In genomic region chr22:37660709-37661045, GRCh38 we compare ENCODE assay signal across 9 cellular contexts. TPM values are rescaled to one million over a fixed set of nuclear protein-coding genes. Genes with fewer than 3 reads are reported as not detected.
DNase-seq lines count a peak whose midpoint lies in the region; ATAC-seq and TF ChIP-seq lines count a peak whose summit lies in the region.
"Had no signal": no experiment of that assay in that cellular context is flagged by ENCODE, and none has a peak within 500 bp of the region (broad histone marks: within the 10 kb centered on the region; RNA-seq: fewer than 3 reads in every experiment).

No MANE protein-coding gene starts in this region.

- H2AFZ ChIP-seq in HCT116 (ENCODE audit: low read depth, low read length, poor library complexity, severe bottlenecking), result no peak overlapping the region

- DNase-seq in A673 (ENCODE audit: low spot score) (no peak), HCT116 (ENCODE audit: low read depth, low spot score) (no peak), adrenal gland (no peak), NCI-H1694 (lab: John Stamatoyannopoulos, UW) (no peak), D341Med (ENCODE audit: low spot score) (no peak), SIG-M5 (lab: John Stamatoyannopoulos, UW) (no peak)

- BruUV-seq in A673 (replicated peaks; lab: Mats Ljungman, UMichigan) (no TSS peak), HCT116 (replicated peaks; lab: Mats Ljungman, UMichigan) (no TSS peak)

- POLR2A ChIA-PET in A673 (lab: Charles Lee; ENCODE audit: low non-redundant PET) (no interaction called here), HCT116 (lab: Charles Lee) (interaction anchor here (4.5 kb wide), 1 partner anchor 15 kb away, joined by 23 read pairs; the partner anchor contains the start of gene LGALS1)

- 65 to 76% (median 68%) methylated on average over 2 of the region's 2 CpGs for WGBS in adrenal gland, 4 donors

- H4K20me1 ChIP-seq in HCT116 (ENCODE audit: insufficient read depth), result no peaks in the 10 kb centered on the region

- RAD21 ChIA-PET in HCT116 (lab: Charles Lee; ENCODE audit: low non-redundant PET in 1 of 2, low total read pairs in 2 of 2, uncharacterized antibody in 2 of 2, unreplicated experiment in 2 of 2), result no interaction called here

- no peaks in the 10 kb centered on the region for H3K27me3 ChIP-seq in A673 (replicated peaks; ENCODE audit: insufficient read depth, low read depth, low read length, poor library complexity)
- H3K27me3 ChIP-seq in HCT116 (ENCODE audit: insufficient read depth, low read length), result no peaks in the 10 kb centered on the region
- H3K27me3 ChIP-seq in adrenal gland, result no peaks in the 10 kb centered on the region
- no peaks in the 10 kb centered on the region for H3K27me3 ChIP-seq in muscle layer of duodenum (ENCODE audit: low read depth, low read length)

- TF ChIP-seq POLR2A in HCT116 (IDR thresholded peaks at IDR 0.05; ENCODE audit: borderline replicate concordance, extremely low read depth, insufficient read depth, insufficient read length), result no peak
- TF ChIP-seq POLR2A in adrenal gland (IDR thresholded peaks at IDR 0.05), result no peak

- ATAC-seq in HCT116, result no peak
- no peak for ATAC-seq in GM21528 (IDR thresholded peaks at IDR 0.05; ENCODE audit: low FRiP score, unreplicated experiment)

- peak overlapping the region; percentile 97 for H3K4me2 ChIP-seq in HCT116 (ENCODE audit: low read length)

- no peaks in the 10 kb centered on the region for H3K9me2 ChIP-seq in HCT116 (ENCODE audit: insufficient read depth)

- H3K9me3 ChIP-seq in A673 (ENCODE audit: low read depth, low read length, poor library complexity, severe bottlenecking) (no peaks in the 10 kb centered on the region), HCT116 (ENCODE audit: control insufficient read depth in 1 of 2, insufficient read depth in 1 of 2, low read depth in 1 of 2, low read length in 2 of 2) (no peaks in the 10 kb centered on the region), adrenal gland (replicated peaks in 1 of 3) (no peaks in the 10 kb centered on the region), muscle layer of duodenum (ENCODE audit: control insufficient read depth in 1 of 2, low read length in 2 of 2) (no peaks in the 10 kb centered on the region)

- TF ChIP-seq CTCF in A673 (conservative IDR thresholded peaks at IDR 0.05; ENCODE audit: low read depth, low read length), result no peak
- no peak for TF ChIP-seq CTCF in HCT116 (IDR thresholded peaks at IDR 0.05 in 2 of 3, conservative IDR thresholded peaks at IDR 0.05 in 1 of 3; ENCODE audit: borderline replicate concordance in 1 of 3, insufficient read depth in 1 of 3, low read depth in 2 of 3, low read length in 2 of 3)
- TF ChIP-seq CTCF in adrenal gland (IDR thresholded peaks at IDR 0.05), result no peak

- H3K4me1 ChIP-seq in A673 (ENCODE audit: insufficient read depth, low read length, poor library complexity, severe bottlenecking) (peaks cover 21% of the 10 kb centered on the region), HCT116 (ENCODE audit: control insufficient read depth in 1 of 2, insufficient read depth in 2 of 2, low read length in 2 of 2) (peaks cover 11 to 30% of the 10 kb centered on the region in 2 experiments; a peak in 3 of 4 replicates), adrenal gland (replicated peaks in 1 of 2) (peaks cover 31 to 41% of the 10 kb centered on the region in 2 donors), muscle layer of duodenum (ENCODE audit: control insufficient read depth in 1 of 2, insufficient read depth in 2 of 2, low read length in 2 of 2) (peaks cover 32 to 44% of the 10 kb centered on the region in 2 donors)

- intact Hi-C loops in A673 (cut with micrococcal nuclease; ENCODE audit: unreplicated experiment) (no loop called here), HCT116 (cut with micrococcal nuclease) (no loop called here), adrenal gland (cut with DNase I) (no loop called here)

- no peak overlapping the region for H3K9ac ChIP-seq in HCT116 (ENCODE audit: low read length)

- peaks cover 55% of the 10 kb centered on the region for H3K79me2 ChIP-seq in HCT116 (ENCODE audit: insufficient read depth, low read length)

- peak overlapping the region; percentile 85 for H3K4me3 ChIP-seq in A673 (ENCODE audit: low read depth, low read length, poor library complexity, severe bottlenecking)
- no peak overlapping the region for H3K4me3 ChIP-seq in HCT116 (replicated peaks in 1 of 2; ENCODE audit: low read depth in 1 of 2, low read length in 2 of 2)
- H3K4me3 ChIP-seq in adrenal gland, result no peak overlapping the region
- H3K4me3 ChIP-seq in muscle layer of duodenum (ENCODE audit: low read depth in 1 of 2, low read length in 2 of 2), result peak overlapping the region; percentile 28 to 31
- H3K4me3 ChIP-seq: lung had no signal

- no peak overlapping the region for H3K27ac ChIP-seq in A673 (ENCODE audit: low read depth, low read length, poor library complexity, severe bottlenecking)
- H3K27ac ChIP-seq in HCT116 (ENCODE audit: low read depth, low read length), result no peak overlapping the region; the same call in 1 of the 2 replicates
- H3K27ac ChIP-seq in adrenal gland, result peak overlapping the region in 4 of 5 donors; percentile 45 to 83 (median 76)
- H3K27ac ChIP-seq in muscle layer of duodenum (ENCODE audit: low read length), result peak overlapping the region; percentile 34

- TF ChIP-seq RAD21 in HCT116 (IDR thresholded peaks at IDR 0.05; ENCODE audit: low read depth), result no peak

- H3K36me3 ChIP-seq in A673 (ENCODE audit: insufficient read depth, low read length, poor library complexity, severe bottlenecking) (peaks cover 6% of the 10 kb centered on the region), HCT116 (ENCODE audit: control insufficient read depth in 1 of 2, insufficient read depth in 2 of 2, low read length in 2 of 2) (peaks cover 4 to 15% of the 10 kb centered on the region in 2 experiments; a peak in 1 of 4 replicates), adrenal gland (replicated peaks in 1 of 2) (peaks cover 0 to 4% of the 10 kb centered on the region in 2 donors), muscle layer of duodenum (ENCODE audit: control insufficient read depth in 1 of 2, insufficient read depth in 2 of 2, low read length in 2 of 2) (peaks cover 1 to 2% of the 10 kb centered on the region in 2 donors)

- CTCF ChIA-PET in A673 (lab: Charles Lee) (interaction anchor here (1.0 to 1.3 kb wide), 3 partner anchors 20 to 121 kb away, joined by 3 to 6 read pairs (median 4); no protein-coding TSS in a partner anchor), HCT116 (lab: Charles Lee) (interaction anchor here (1.4 to 2.2 kb wide), 2 partner anchors 21 to 131 kb away, joined by 4 to 11 read pairs; no protein-coding TSS in a partner anchor)

TF ChIP-seq in HCT116, 20 proteins besides CTCF, POLR2A, EP300 and RAD21 (continues in another document):
- TF ChIP-seq CEBPB (IDR thresholded peaks at IDR 0.05; ENCODE audit: low read depth) (no peak), ZNF274 (IDR thresholded peaks at IDR 0.05; ENCODE audit: low read depth, low read length) (no peak), SRF (IDR thresholded peaks at IDR 0.05; ENCODE audit: low read depth) (no peak), EZH2 (IDR thresholded peaks at IDR 0.05) (no peak), FOSL1 (IDR thresholded peaks at IDR 0.05; ENCODE audit: low read depth) (no peak), ZFX (IDR thresholded peaks at IDR 0.05) (no peak), YY1 (IDR thresholded peaks at IDR 0.05; ENCODE audit: extremely low read depth, insufficient replicate concordance, low read depth, low read length) (no peak), EZH2phosphoT487 (IDR thresholded peaks at IDR 0.05; ENCODE audit: borderline replicate concordance) (no peak), EGR1 (IDR thresholded peaks at IDR 0.05; ENCODE audit: low read depth) (no peak), JUND (IDR thresholded peaks at IDR 0.05) (no peak), TCF7L2 (IDR thresholded peaks at IDR 0.05; ENCODE audit: borderline replicate concordance, extremely low read depth, insufficient read depth, insufficient read length) (no peak), CBX3 (IDR thresholded peaks at IDR 0.05; ENCODE audit: low read depth) (no peak), ZBTB33 (IDR thresholded peaks at IDR 0.05; ENCODE audit: extremely low read depth, insufficient replicate concordance, low read length) (no peak)

RNA-seq across cellular contexts. Expression of gene PDXP, which starts 2.2 kb away (rescaled TPM):
- total RNA-seq in A673 (2021) (57.3 and 63.5 TPM in 2 replicates), HCT116 (2021; ENCODE audit: unreplicated experiment) (42.7 TPM), adrenal gland (10 to 100 TPM; 16.2 to 49.7 (median 20.9) TPM)
- polyA plus RNA-seq in HCT116 (2012), result 43.9 and 52.6 TPM in 2 replicates
- 10 to 100 TPM in 2 of 3 donors, 1 to 10 TPM in 1; 10.0 to 41.9 (median 13.4) TPM for polyA plus RNA-seq in adrenal gland

RNA-seq across cellular contexts. Expression of gene LGALS1, which starts 14.8 kb away (rescaled TPM):
- total RNA-seq in A673 (2021) (269 and 322 TPM in 2 replicates), HCT116 (2021; ENCODE audit: unreplicated experiment) (1,080 TPM), adrenal gland (1,000 to 10,000 TPM in 3 of 8 donors, 100 to 1,000 TPM in 5; 623 to 2,904 (median 918) TPM)
- polyA plus RNA-seq in HCT116 (2012), result 2,758 and 2,875 TPM in 2 replicates
- polyA plus RNA-seq in adrenal gland, result 1,000 to 10,000 TPM in 2 of 3 donors, 100 to 1,000 TPM in 1; 588 to 4,628 (median 4,577) TPM

RNA-seq across cellular contexts. Expression of gene SH3BP1, which starts 21.2 kb away (rescaled TPM):
- total RNA-seq in A673 (2021) (12.9 and 22.7 TPM in 2 replicates), HCT116 (2021; ENCODE audit: unreplicated experiment) (48.4 TPM), adrenal gland (10 to 100 TPM in 5 of 8 donors, 1 to 10 TPM in 3; 8.1 to 18.7 (median 10.6) TPM)
- 72.9 and 82.7 TPM in 2 replicates for polyA plus RNA-seq in HCT116 (2012)
- polyA plus RNA-seq in adrenal gland, result 10 to 100 TPM in 1 of 3 donors, 1 to 10 TPM in 2; 2.4 to 27.3 (median 9.8) TPM

RNA-seq across cellular contexts. Expression of gene NOL12, which starts 25.5 kb away (rescaled TPM):
- total RNA-seq in A673 (2021) (51.9 and 52.9 TPM in 2 replicates), HCT116 (2021; ENCODE audit: unreplicated experiment) (31.4 TPM), adrenal gland (10 to 100 TPM; 23.2 to 51.1 (median 39.3) TPM)
- 19.2 and 28.2 TPM in 2 replicates for polyA plus RNA-seq in HCT116 (2012)
- polyA plus RNA-seq in adrenal gland, result 10 to 100 TPM; 26.7 to 90.7 (median 73.8) TPM

RNA-seq across cellular contexts. Expression of gene TRIOBP, which starts 36.2 kb away (rescaled TPM):
- 28.7 and 35.1 TPM in 2 replicates for total RNA-seq in A673 (2021)
- 244 TPM for total RNA-seq in HCT116 (2021; ENCODE audit: unreplicated experiment)
- 229 and 253 TPM in 2 replicates for polyA plus RNA-seq in HCT116 (2012)
- total RNA-seq in adrenal gland, result 100 to 1,000 TPM in 6 of 8 donors, 10 to 100 TPM in 2; 57.7 to 146 (median 105) TPM
- 10 to 100 TPM; 24.6 to 43.1 (median 29.6) TPM for polyA plus RNA-seq in adrenal gland

Comparison
In these comparisons a context has a peak if more than half of its experiments do, and no peak if none do; other contexts are left out.
1. H3K27ac ChIP-seq: peak in adrenal gland (4 of 5) and muscle layer of duodenum (single experiment); none in A673 (single experiment) and HCT116 (single experiment).
2. H3K4me3 ChIP-seq: peak in A673 (single experiment) and muscle layer of duodenum (2 of 2); none in HCT116 (0 of 2) and adrenal gland (0 of 4).